In the genomic region with DNA sequence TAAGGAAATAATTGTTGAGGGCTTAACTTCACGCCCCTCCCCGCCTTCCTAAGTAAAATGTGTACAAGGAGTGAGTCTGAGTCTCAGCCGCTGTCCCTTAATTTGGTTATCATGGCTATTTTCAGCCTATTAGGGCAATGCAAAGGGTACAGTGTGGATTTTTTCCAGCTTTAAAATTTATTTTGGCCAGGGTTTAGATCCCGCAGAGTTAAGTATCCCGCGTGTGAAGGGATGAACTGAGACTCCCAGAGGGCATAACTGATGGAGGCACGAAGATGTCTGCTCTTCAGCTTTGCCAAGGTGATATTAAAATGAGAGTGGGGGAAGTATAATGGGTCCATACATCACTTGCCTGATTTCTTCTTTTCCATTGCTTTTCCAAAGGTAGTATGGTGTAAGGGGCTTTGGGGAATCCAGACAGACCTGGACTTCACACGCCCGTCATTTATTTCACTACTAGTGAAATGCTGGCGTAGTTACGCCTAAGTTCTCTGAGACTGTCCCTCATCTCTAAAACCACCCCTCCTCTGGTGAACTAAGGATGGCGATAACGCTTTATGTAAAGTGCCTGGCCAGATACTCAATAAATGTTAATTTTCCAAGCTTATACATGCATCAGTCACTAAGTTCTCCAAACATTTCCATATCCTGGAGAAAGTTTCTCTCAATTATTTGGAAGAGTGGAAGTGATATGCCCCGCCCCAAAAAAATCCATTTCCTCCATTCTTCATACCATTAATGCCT, we compare ENCODE assay signal across 8 cellular contexts. TPM values are rescaled to one million over a fixed set of nuclear protein-coding genes. Genes with fewer than 3 reads are reported as not detected.
A peak's percentile ranks its signal among the peaks of the same experiment; 100 is the strongest.
DNase-seq lines count a peak whose midpoint lies in the region; ATAC-seq and TF ChIP-seq lines count a peak whose summit lies in the region.

No MANE protein-coding gene starts in this region.

- POLR2A ChIA-PET in AG04450 (lab: Yijun Ruan, JAX), result interaction anchor here (0.5 to 1.3 kb wide), 3 partner anchors 9 to 75 kb away, joined by 4 read pairs; partner anchors contain the start of gene C11orf91
- POLR2A ChIA-PET in naive thymus-derived CD8-positive, alpha-beta T cell (lab: Charles Lee), result interaction anchor here (0.8 to 1.6 kb wide), 4 partner anchors 17 to 276 kb away, joined by 3 to 4 read pairs (median 4); partner anchors contain the start of gene CAPRIN1

- CTCF ChIA-PET in AG04450 (lab: Charles Lee), result interaction anchor here (0.9 to 5.6 kb wide), 3 partner anchors 33 to 59 kb away, joined by 3 to 30 read pairs (median 4); no protein-coding TSS in a partner anchor

- H3K27ac ChIP-seq in AG04450 (ENCODE audit: low read depth, low read length), result no peak overlapping the region
- no peak overlapping the region for H3K27ac ChIP-seq in KMS-11

- H3K9me3 Mint-ChIP-seq in chondrocyte (ENCODE audit: low read depth), result no peaks in the 10 kb centered on the region
- no peaks in the 10 kb centered on the region for H3K9me3 Mint-ChIP-seq in naive thymus-derived CD8-positive, alpha-beta T cell

- DNase-seq in AG04450 (ENCODE audit: low read depth, low spot score) (no peak), chondrocyte (ENCODE audit: low spot score) (no peak), RPMI8226 (no peak), KBM-7 (no peak)
- no peak for DNase-seq in naive thymus-derived CD8-positive, alpha-beta T cell

- peaks cover 39% of the 10 kb centered on the region for H3K4me1 Mint-ChIP-seq in chondrocyte (ENCODE audit: low read depth)
- peaks cover 27 to 45% (median 39%) of the 10 kb centered on the region in 4 donors for H3K4me1 Mint-ChIP-seq in naive thymus-derived CD8-positive, alpha-beta T cell

- H3K9me3 ChIP-seq in AG04450 (ENCODE audit: control insufficient read depth, insufficient read depth, low read length), result no peaks in the 10 kb centered on the region

- TF ChIP-seq CTCF in AG04450 (IDR thresholded peaks at IDR 0.05; ENCODE audit: low read depth, low read length) (no peak), KMS-11 (conservative IDR thresholded peaks at IDR 0.05; ENCODE audit: low read depth, low read length) (no peak), chondrocyte (IDR thresholded peaks at IDR 0.05) (no peak)

- no peaks in the 10 kb centered on the region for H3K36me3 ChIP-seq in KMS-11 (ENCODE audit: insufficient read depth)

- H3K27me3 ChIP-seq in AG04450 (ENCODE audit: control insufficient read depth, insufficient read depth, low read length) (no peaks in the 10 kb centered on the region), KMS-11 (ENCODE audit: insufficient read depth, low read depth) (no peaks in the 10 kb centered on the region)

- H3K27ac Mint-ChIP-seq in chondrocyte (ENCODE audit: unreplicated experiment), result peak overlapping the region; percentile 90
- H3K27ac Mint-ChIP-seq in naive thymus-derived CD8-positive, alpha-beta T cell, result peak overlapping the region in 9 of 10 donors; percentile 93 to 99 (median 97)

- no peak for ATAC-seq in naive thymus-derived CD8-positive, alpha-beta T cell
- no peak for ATAC-seq in GM21723 (IDR thresholded peaks at IDR 0.05; ENCODE audit: unreplicated experiment)
- ATAC-seq in GM18867 (IDR thresholded peaks at IDR 0.05; ENCODE audit: unreplicated experiment), result no peak

- peaks cover 24% of the 10 kb centered on the region; the same call in 1 of the 2 replicates for H3K79me2 ChIP-seq in KMS-11 (ENCODE audit: insufficient read depth, low read depth)

- peak overlapping the region; percentile 94 for H2AFZ ChIP-seq in KMS-11 (ENCODE audit: low read depth)

- peak overlapping the region; percentile 93 for H3K4me3 Mint-ChIP-seq in chondrocyte (ENCODE audit: unreplicated experiment)
- H3K4me3 Mint-ChIP-seq in naive thymus-derived CD8-positive, alpha-beta T cell, result peak overlapping the region; percentile 94 to 99 (median 96)

- H3K9ac ChIP-seq in KMS-11, result no peak overlapping the region; the same call in 1 of the 2 replicates

- H3K4me2 ChIP-seq in KMS-11, result peak overlapping the region; percentile 98

- H3K27me3 Mint-ChIP-seq in chondrocyte (ENCODE audit: low read depth), result no peaks in the 10 kb centered on the region
- peaks cover 5 to 24% (median 19%) of the 10 kb centered on the region in 5 donors for H3K27me3 Mint-ChIP-seq in naive thymus-derived CD8-positive, alpha-beta T cell

- H3K36me3 Mint-ChIP-seq in chondrocyte (ENCODE audit: low read depth), result no peaks in the 10 kb centered on the region
- H3K36me3 Mint-ChIP-seq in naive thymus-derived CD8-positive, alpha-beta T cell, result peaks cover 0 to 13% (median under 1%) of the 10 kb centered on the region in 3 donors

- H4K20me1 ChIP-seq in KMS-11 (ENCODE audit: insufficient read depth), result no peaks in the 10 kb centered on the region

- peak overlapping the region; percentile 92 for H3K4me3 ChIP-seq in AG04450 (ENCODE audit: low read depth, low read length)
- H3K4me3 ChIP-seq in KMS-11 (IDR thresholded peaks at IDR 0.05; ENCODE audit: insufficient read depth, low read depth, low read length), result no peak overlapping the region

- in situ Hi-C loops in KBM-7 (cut with MboI; ENCODE audit: low pct_unique_long_range_greater_than_20kb, low sequenced_read_pairs), result no loop called here

- peaks cover 54% of the 10 kb centered on the region for H3K4me1 ChIP-seq in KMS-11 (ENCODE audit: low read depth, poor library complexity, severe bottlenecking)

RNA-seq across cellular contexts. Expression of gene FBXO3, which starts 0.9 kb away (rescaled TPM):
- polyA plus RNA-seq in AG04450 (2011; rRNA removed), result 33.3 and 43.4 TPM in 2 replicates
- polyA minus RNA-seq in AG04450 (2011; rRNA and poly(A)+ RNA removed), result 19.1 and 38.4 TPM in 2 replicates
- 18.0 to 32.1 TPM (median 22.0 TPM) in 3 replicates for total RNA-seq in chondrocyte
- total RNA-seq in naive thymus-derived CD8-positive, alpha-beta T cell, result 10 to 100 TPM; 49.4 to 52.1 TPM
- 10 to 100 TPM; 23.6 to 25.5 (median 25.2) TPM for polyA plus RNA-seq in naive thymus-derived CD8-positive, alpha-beta T cell

RNA-seq across cellular contexts. Expression of gene CD59, which starts 39.0 kb away (rescaled TPM):
- polyA plus RNA-seq in AG04450 (2011; rRNA removed), result 1,182 and 1,226 TPM in 2 replicates
- 475 and 515 TPM in 2 replicates for polyA minus RNA-seq in AG04450 (2011; rRNA and poly(A)+ RNA removed)
- 579 to 718 TPM (median 705 TPM) in 3 replicates for total RNA-seq in chondrocyte
- 10 to 100 TPM; 59.0 to 66.8 TPM for total RNA-seq in naive thymus-derived CD8-positive, alpha-beta T cell
- polyA plus RNA-seq in naive thymus-derived CD8-positive, alpha-beta T cell, result 10 to 100 TPM; 36.2 to 53.7 (median 47.5) TPM
